ENCODE assay signal across 1 cellular context in the genomic region with DNA sequence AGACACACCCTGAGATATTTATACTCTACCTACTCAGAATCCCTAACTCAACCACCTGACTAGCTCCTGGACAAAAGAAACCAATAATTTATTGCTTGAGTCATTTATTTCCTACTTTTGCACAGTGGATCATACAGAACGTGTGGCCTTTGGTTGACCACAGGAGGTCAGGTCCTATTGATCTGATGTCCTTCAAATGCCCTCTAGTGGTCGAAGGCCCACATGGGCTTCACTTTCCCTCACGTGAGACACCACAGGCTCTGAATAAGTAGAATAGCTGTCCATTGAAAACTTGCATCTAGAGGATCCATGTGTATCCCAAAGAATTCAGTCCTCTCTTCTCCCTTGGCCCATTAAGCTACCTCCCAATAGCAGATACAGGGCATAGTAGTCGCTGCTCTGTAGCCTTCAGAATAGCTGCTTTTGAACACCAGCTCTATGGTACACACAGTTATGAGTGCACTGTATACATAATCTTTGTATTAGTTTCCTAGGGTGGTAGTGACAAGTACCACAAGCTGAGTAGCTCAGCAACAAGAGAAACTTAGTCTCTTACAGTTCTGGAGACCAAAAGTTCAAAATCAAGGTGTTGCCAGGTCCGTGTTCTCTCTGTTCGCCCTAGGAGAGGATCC.
TF ChIP-seq lines count a peak whose summit lies in the region.

No MANE protein-coding gene starts in this region.

TF ChIP-seq in GM23338, 12 proteins besides CTCF, POLR2A, EP300 and RAD21:
- TF ChIP-seq, protein P1, sequence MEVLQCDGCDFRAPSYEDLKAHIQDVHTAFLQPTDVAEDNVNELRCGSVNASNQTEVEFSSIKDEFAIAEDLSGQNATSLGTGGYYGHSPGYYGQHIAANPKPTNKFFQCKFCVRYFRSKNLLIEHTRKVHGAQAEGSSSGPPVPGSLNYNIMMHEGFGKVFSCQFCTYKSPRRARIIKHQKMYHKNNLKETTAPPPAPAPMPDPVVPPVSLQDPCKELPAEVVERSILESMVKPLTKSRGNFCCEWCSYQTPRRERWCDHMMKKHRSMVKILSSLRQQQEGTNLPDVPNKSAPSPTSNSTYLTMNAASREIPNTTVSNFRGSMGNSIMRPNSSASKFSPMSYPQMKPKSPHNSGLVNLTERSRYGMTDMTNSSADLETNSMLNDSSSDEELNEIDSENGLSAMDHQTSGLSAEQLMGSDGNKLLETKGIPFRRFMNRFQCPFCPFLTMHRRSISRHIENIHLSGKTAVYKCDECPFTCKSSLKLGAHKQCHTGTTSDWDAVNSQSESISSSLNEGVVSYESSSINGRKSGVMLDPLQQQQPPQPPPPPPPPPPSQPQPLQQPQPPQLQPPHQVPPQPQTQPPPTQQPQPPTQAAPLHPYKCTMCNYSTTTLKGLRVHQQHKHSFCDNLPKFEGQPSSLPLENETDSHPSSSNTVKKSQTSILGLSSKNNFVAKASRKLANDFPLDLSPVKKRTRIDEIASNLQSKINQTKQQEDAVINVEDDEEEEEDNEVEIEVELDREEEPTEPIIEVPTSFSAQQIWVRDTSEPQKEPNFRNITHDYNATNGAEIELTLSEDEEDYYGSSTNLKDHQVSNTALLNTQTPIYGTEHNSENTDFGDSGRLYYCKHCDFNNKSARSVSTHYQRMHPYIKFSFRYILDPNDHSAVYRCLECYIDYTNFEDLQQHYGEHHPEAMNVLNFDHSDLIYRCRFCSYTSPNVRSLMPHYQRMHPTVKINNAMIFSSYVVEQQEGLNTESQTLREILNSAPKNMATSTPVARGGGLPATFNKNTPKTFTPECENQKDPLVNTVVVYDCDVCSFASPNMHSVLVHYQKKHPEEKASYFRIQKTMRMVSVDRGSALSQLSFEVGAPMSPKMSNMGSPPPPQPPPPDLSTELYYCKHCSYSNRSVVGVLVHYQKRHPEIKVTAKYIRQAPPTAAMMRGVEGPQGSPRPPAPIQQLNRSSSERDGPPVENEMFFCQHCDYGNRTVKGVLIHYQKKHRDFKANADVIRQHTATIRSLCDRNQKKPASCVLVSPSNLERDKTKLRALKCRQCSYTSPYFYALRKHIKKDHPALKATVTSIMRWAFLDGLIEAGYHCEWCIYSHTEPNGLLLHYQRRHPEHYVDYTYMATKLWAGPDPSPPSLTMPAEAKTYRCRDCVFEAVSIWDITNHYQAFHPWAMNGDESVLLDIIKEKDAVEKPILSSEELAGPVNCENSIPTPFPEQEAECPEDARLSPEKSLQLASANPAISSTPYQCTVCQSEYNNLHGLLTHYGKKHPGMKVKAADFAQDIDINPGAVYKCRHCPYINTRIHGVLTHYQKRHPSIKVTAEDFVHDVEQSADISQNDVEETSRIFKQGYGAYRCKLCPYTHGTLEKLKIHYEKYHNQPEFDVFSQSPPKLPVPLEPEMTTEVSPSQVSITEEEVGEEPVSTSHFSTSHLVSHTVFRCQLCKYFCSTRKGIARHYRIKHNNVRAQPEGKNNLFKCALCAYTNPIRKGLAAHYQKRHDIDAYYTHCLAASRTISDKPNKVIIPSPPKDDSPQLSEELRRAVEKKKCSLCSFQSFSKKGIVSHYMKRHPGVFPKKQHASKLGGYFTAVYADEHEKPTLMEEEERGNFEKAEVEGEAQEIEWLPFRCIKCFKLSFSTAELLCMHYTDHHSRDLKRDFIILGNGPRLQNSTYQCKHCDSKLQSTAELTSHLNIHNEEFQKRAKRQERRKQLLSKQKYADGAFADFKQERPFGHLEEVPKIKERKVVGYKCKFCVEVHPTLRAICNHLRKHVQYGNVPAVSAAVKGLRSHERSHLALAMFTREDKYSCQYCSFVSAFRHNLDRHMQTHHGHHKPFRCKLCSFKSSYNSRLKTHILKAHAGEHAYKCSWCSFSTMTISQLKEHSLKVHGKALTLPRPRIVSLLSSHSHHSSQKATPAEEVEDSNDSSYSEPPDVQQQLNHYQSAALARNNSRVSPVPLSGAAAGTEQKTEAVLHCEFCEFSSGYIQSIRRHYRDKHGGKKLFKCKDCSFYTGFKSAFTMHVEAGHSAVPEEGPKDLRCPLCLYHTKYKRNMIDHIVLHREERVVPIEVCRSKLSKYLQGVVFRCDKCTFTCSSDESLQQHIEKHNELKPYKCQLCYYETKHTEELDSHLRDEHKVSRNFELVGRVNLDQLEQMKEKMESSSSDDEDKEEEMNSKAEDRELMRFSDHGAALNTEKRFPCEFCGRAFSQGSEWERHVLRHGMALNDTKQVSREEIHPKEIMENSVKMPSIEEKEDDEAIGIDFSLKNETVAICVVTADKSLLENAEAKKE (CRISPR knock-in tag; IDR thresholded peaks at IDR 0.05): no peak
- TF ChIP-seq, protein P2, sequence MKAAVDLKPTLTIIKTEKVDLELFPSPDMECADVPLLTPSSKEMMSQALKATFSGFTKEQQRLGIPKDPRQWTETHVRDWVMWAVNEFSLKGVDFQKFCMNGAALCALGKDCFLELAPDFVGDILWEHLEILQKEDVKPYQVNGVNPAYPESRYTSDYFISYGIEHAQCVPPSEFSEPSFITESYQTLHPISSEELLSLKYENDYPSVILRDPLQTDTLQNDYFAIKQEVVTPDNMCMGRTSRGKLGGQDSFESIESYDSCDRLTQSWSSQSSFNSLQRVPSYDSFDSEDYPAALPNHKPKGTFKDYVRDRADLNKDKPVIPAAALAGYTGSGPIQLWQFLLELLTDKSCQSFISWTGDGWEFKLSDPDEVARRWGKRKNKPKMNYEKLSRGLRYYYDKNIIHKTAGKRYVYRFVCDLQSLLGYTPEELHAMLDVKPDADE (IDR thresholded peaks at IDR 0.05): no peak
- TF ChIP-seq, protein P3, sequence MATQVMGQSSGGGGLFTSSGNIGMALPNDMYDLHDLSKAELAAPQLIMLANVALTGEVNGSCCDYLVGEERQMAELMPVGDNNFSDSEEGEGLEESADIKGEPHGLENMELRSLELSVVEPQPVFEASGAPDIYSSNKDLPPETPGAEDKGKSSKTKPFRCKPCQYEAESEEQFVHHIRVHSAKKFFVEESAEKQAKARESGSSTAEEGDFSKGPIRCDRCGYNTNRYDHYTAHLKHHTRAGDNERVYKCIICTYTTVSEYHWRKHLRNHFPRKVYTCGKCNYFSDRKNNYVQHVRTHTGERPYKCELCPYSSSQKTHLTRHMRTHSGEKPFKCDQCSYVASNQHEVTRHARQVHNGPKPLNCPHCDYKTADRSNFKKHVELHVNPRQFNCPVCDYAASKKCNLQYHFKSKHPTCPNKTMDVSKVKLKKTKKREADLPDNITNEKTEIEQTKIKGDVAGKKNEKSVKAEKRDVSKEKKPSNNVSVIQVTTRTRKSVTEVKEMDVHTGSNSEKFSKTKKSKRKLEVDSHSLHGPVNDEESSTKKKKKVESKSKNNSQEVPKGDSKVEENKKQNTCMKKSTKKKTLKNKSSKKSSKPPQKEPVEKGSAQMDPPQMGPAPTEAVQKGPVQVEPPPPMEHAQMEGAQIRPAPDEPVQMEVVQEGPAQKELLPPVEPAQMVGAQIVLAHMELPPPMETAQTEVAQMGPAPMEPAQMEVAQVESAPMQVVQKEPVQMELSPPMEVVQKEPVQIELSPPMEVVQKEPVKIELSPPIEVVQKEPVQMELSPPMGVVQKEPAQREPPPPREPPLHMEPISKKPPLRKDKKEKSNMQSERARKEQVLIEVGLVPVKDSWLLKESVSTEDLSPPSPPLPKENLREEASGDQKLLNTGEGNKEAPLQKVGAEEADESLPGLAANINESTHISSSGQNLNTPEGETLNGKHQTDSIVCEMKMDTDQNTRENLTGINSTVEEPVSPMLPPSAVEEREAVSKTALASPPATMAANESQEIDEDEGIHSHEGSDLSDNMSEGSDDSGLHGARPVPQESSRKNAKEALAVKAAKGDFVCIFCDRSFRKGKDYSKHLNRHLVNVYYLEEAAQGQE (IDR thresholded peaks at IDR 0.05; ENCODE audit: unreplicated experiment): no peak
- no peak for TF ChIP-seq POLR2AphosphoS5 (IDR thresholded peaks at IDR 0.05; ENCODE audit: low read depth)
- no peak for TF ChIP-seq EZH2phosphoT487 (IDR thresholded peaks at IDR 0.05; ENCODE audit: unreplicated experiment)
- no peak for TF ChIP-seq JUNB (IDR thresholded peaks at IDR 0.05; ENCODE audit: unreplicated experiment)
- TF ChIP-seq ZNF114 (CRISPR knock-in tag; IDR thresholded peaks at IDR 0.05): no peak
- no peak for TF ChIP-seq ZNF331 (CRISPR knock-in tag; IDR thresholded peaks at IDR 0.05; ENCODE audit: low read depth)
- no peak for TF ChIP-seq CREB1 (CRISPR knock-in tag; IDR thresholded peaks at IDR 0.05; ENCODE audit: low read depth)
- no peak for TF ChIP-seq EZH2 (IDR thresholded peaks at IDR 0.05; ENCODE audit: low read depth, unreplicated experiment)
- TF ChIP-seq STAT1 (IDR thresholded peaks at IDR 0.05; ENCODE audit: unreplicated experiment): no peak
